ENCODE assay signal across 8 cellular contexts in genomic region chr1:67700692-67701410, GRCh38. TPM values are rescaled to one million over a fixed set of nuclear protein-coding genes. Genes with fewer than 3 reads are reported as not detected.
DNase-seq lines count a peak whose midpoint lies in the region; ATAC-seq and TF ChIP-seq lines count a peak whose summit lies in the region.

No MANE protein-coding gene starts in this region.

- H3K27ac ChIP-seq in RWPE2 (ENCODE audit: poor library complexity, severe bottlenecking) (no peak overlapping the region), foreskin keratinocyte (peak overlapping the region; percentile 12)

- peaks cover 25% of the 10 kb centered on the region for H3K36me3 ChIP-seq in RWPE2 (ENCODE audit: low read depth)

- H3K4me3 ChIP-seq in RWPE2 (ENCODE audit: severe bottlenecking), result no peak overlapping the region

- peak; percentile 5 for TF ChIP-seq CTCF in AG09319 (IDR thresholded peaks at IDR 0.05; ENCODE audit: low read depth, low read length)
- TF ChIP-seq CTCF in GM20000 (IDR thresholded peaks at IDR 0.05; ENCODE audit: extremely low read depth, missing control alignments), result no peak
- no peak for TF ChIP-seq CTCF in RWPE2 (IDR thresholded peaks at IDR 0.05; ENCODE audit: poor library complexity, severe bottlenecking)
- peak; percentile 36 for TF ChIP-seq CTCF in foreskin keratinocyte (conservative IDR thresholded peaks at IDR 0.05)

- peaks cover 14% of the 10 kb centered on the region for H3K4me1 ChIP-seq in RWPE2 (ENCODE audit: insufficient read depth, poor library complexity, severe bottlenecking)
- H3K4me1 ChIP-seq in foreskin keratinocyte, result peaks cover 12% of the 10 kb centered on the region

- no peak for DNase-seq in AG09319 (ENCODE audit: extremely low read depth, low read depth)
- peak; percentile 16 for DNase-seq in GM20000 (ENCODE audit: low spot score)
- DNase-seq in RWPE2 (ENCODE audit: low spot score), result no peak
- DNase-seq in foreskin keratinocyte, result peak in 1 of 2 donors; percentile 44
- DNase-seq in stimulated activated naive CD8-positive, alpha-beta T cell treated with anti-CD3 and anti-CD28 coated beads, Interleukin-15, Interleukin-2, amounts not matched to agents 100 U/mL and 50 U/mL, for 24 hours, result peak; percentile 51
- DNase-seq in nucleus accumbens (lab: John Stamatoyannopoulos, UW), result no peak
- DNase-seq in cortex of kidney (lab: John Stamatoyannopoulos, UW), result no peak

- H3K27me3 ChIP-seq in RWPE2 (ENCODE audit: insufficient read depth, poor library complexity, severe bottlenecking) (no peaks in the 10 kb centered on the region), foreskin keratinocyte (no peaks in the 10 kb centered on the region)

- no peaks in the 10 kb centered on the region for H3K9me3 ChIP-seq in RWPE2 (ENCODE audit: severe bottlenecking)

- ATAC-seq in RWPE2 (ENCODE audit: low read depth) (peak; percentile 68), foreskin keratinocyte (peak; percentile 75), HG03135 (IDR thresholded peaks at IDR 0.05; ENCODE audit: unreplicated experiment) (no peak)
- peak; percentile 96 for ATAC-seq in stimulated activated naive CD8-positive, alpha-beta T cell treated with anti-CD3 and anti-CD28 coated beads, Interleukin-15, Interleukin-2, amounts not matched to agents 100 U/mL and 50 U/mL, for 24 hours

RNA-seq across cellular contexts. Expression of gene GADD45A, which starts 15.8 kb away (rescaled TPM):
- 99.9 and 107 TPM in 2 replicates for total RNA-seq in foreskin keratinocyte
- 115 and 131 TPM in 2 replicates for polyA plus RNA-seq in foreskin keratinocyte

Comparison
In these comparisons a context has a peak if more than half of its experiments do, and no peak if none do; other contexts are left out.
1. DNase-seq: peak in GM20000 (single experiment) and stimulated activated naive CD8-positive, alpha-beta T cell treated with anti-CD3 and anti-CD28 coated beads, Interleukin-15, Interleukin-2, amounts not matched to agents 100 U/mL and 50 U/mL, for 24 hours (single experiment); none in AG09319 (single experiment), RWPE2 (single experiment), nucleus accumbens (0 of 56) and cortex of kidney (single experiment).
2. CTCF ChIP-seq: peak in AG09319 (single experiment) and foreskin keratinocyte (single experiment); none in GM20000 (single experiment) and RWPE2 (single experiment).